Comparison of ENCODE assay signal across 8 cellular contexts in the genomic region with DNA sequence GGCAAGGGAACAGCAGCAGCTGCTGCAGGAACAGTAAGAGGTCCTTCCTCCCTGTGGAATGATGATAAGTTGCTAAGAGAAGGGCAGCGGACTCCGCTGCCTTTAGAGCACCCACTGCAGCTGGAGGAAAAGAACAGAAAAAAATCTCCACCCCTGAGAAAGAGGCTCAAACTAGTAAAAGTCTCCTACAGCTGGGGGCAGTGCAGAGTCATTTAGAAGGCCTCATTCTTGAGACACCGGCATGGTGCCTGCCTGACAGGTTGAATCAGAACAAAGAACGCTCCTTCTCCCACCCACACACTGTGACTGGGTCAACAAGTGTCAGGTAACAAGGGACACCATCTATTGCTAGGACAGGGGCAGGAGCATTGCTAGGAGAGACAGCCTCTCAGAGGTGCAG.
DNase-seq lines count a peak whose midpoint lies in the region; ATAC-seq, FAIRE-seq and TF ChIP-seq lines count a peak whose summit lies in the region.

No MANE protein-coding gene starts in this region.

- peaks cover 9% of the 10 kb centered on the region for H3K4me1 ChIP-seq in body of pancreas
- H3K4me1 ChIP-seq in pancreas: peaks cover 0 to under 1% (median 0%) of the 10 kb centered on the region in 3 donors
- no peaks in the 10 kb centered on the region for H3K4me1 ChIP-seq in prostate gland (replicated peaks)

- H3K27me3 ChIP-seq in body of pancreas (no peaks in the 10 kb centered on the region), pancreas (no peaks in the 10 kb centered on the region), prostate gland (replicated peaks; ENCODE audit: insufficient read depth) (no peaks in the 10 kb centered on the region)

- intact Hi-C loops in body of pancreas (cut with DNase I): no loop called here
- intact Hi-C loops in pancreas (cut with DNase I): no loop called here
- intact Hi-C loops in prostate gland (cut with DNase I): no loop called here

- FAIRE-seq in pancreas (lab: Jason Lieb, UNC): no peak

- TF ChIP-seq CTCF in LNCaP clone FGC (IDR thresholded peaks at IDR 0.05; ENCODE audit: control insufficient read depth, extremely low read depth, insufficient read depth) (peak; percentile 52), body of pancreas (IDR thresholded peaks at IDR 0.05) (peak in 4 of 7 experiments; percentile 13 to 28 (median 23)), pancreas (IDR thresholded peaks at IDR 0.05) (no peak), prostate gland (IDR thresholded peaks at IDR 0.05) (peak in 1 of 4 experiments; percentile 17)

- TF ChIP-seq POLR2A in body of pancreas (IDR thresholded peaks at IDR 0.05) (no peak), prostate gland (IDR thresholded peaks at IDR 0.05) (no peak)

- DNase-seq in NCI-H1092 treated with DMSO at 0.1 percent for 48 hours (lab: John Stamatoyannopoulos, UW): peak; percentile 41
- DNase-seq in NCI-H1092 (lab: John Stamatoyannopoulos, UW): no peak
- peak; percentile 23 for DNase-seq in LNCaP clone FGC (ENCODE audit: low read depth)
- peak in 2 of 4 donors; percentile 26 to 32 for DNase-seq in body of pancreas
- DNase-seq in pancreas: no peak
- DNase-seq in prostate gland (ENCODE audit: low spot score): no peak

- no peaks in the 10 kb centered on the region for H3K36me3 ChIP-seq in body of pancreas (replicated peaks in 1 of 2; ENCODE audit: insufficient read depth in 1 of 2, low read depth in 2 of 2)
- H3K36me3 ChIP-seq in pancreas: no peaks in the 10 kb centered on the region
- no peaks in the 10 kb centered on the region for H3K36me3 ChIP-seq in prostate gland

- H3K9me3 ChIP-seq in body of pancreas (no peaks in the 10 kb centered on the region), pancreas (no peaks in the 10 kb centered on the region), prostate gland (no peaks in the 10 kb centered on the region)

- WGBS in body of pancreas, 2 donors: 27 to 32% methylated on average over 3 to 4 of the region's 4 CpGs
- 16 to 26% methylated on average over 4 of the region's 4 CpGs for WGBS in pancreas, 2 donors
- 19% methylated on average over 4 of the region's 4 CpGs for WGBS in prostate gland

- H3K4me3 ChIP-seq in LNCaP clone FGC (ENCODE audit: low read depth, low read length) (no peak overlapping the region), body of pancreas (no peak overlapping the region), pancreas (no peak overlapping the region), prostate gland (no peak overlapping the region)

- H3K27ac ChIP-seq in body of pancreas (no peak overlapping the region), pancreas (no peak overlapping the region), prostate gland (no peak overlapping the region)

- no peak for ATAC-seq in body of pancreas
- ATAC-seq in pancreas: peak in 3 of 4 donors; percentile 22 to 57 (median 27)
- ATAC-seq in GM18519 (IDR thresholded peaks at IDR 0.05; ENCODE audit: low FRiP score, unreplicated experiment): no peak
- no peak for ATAC-seq in GM18520 (IDR thresholded peaks at IDR 0.05; ENCODE audit: unreplicated experiment)

Comparison
In these comparisons a context has a peak if more than half of its experiments do, and no peak if none do; other contexts are left out.
1. DNase-seq: peak in NCI-H1092 treated with DMSO at 0.1 percent for 48 hours (single experiment) and LNCaP clone FGC (single experiment); none in NCI-H1092 (single experiment), pancreas (0 of 6) and prostate gland (single experiment).
2. CTCF ChIP-seq: peak in LNCaP clone FGC (single experiment) and body of pancreas (4 of 7); none in pancreas (0 of 4).
3. ATAC-seq: peak in pancreas (3 of 4); none in body of pancreas (single experiment), GM18519 (single experiment) and GM18520 (single experiment).